Comparison of ENCODE assay signal across 9 cellular contexts in the genomic region with DNA sequence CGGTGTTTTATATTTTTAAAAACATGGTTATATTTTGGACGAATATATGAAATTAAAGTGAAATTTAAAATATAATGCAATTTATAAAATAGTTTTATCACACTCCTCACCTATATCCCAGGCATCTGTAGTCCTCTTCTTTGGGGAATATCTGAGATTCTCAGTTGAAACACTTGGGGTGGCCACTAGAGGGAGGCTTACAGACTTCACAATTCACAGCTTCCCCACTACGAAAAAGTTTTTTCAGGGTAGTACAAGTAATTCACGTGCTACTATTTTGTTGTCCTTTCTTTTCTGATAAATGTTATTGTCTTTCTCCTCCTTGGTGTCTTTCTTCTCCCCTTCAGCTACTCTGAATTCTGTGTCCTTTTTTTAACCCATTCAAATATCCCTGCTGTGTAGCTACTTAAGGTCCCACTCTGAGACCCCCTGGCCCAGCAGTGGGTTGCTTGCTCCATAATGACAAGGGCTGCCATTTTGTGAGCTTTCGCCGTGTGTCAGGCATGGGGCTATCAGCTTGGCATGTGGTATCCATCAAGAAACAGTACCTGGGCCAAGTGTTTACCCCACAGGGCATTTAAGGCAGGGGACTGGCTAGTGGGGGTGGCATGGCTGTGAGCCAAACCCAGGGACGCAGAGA. TPM values are rescaled to one million over a fixed set of nuclear protein-coding genes. Genes with fewer than 3 reads are reported as not detected.
DNase-seq lines count a peak whose midpoint lies in the region; ATAC-seq, FAIRE-seq and TF ChIP-seq lines count a peak whose summit lies in the region.
"Had no signal": no experiment of that assay in that cellular context is flagged by ENCODE, and none has a peak within 500 bp of the region (broad histone marks: within the 10 kb centered on the region; RNA-seq: fewer than 3 reads in every experiment).

No MANE protein-coding gene starts in this region.

- H3K27me3 Mint-ChIP-seq in activated naive CD4-positive, alpha-beta T cell treated with anti-CD3 and anti-CD28 coated beads, Interleukin-2, amount 10 ng/mL, durations not matched to agents 7 days and 5 days, result peaks cover 4% of the 10 kb centered on the region
- H3K27me3 Mint-ChIP-seq in activated T-helper 2 cell treated with anti-CD3 and anti-CD28 coated beads, Interferon-gamma antibody, Interleukin-2, Interleukin-4, amounts not matched to agents 10 μg/mL and 5 μg/mL and 100 μg/mL, durations not matched to agents 14 hours and 24 hours and 36 hours (ENCODE audit: low read depth), result no peaks in the 10 kb centered on the region

- H3K36me3 ChIP-seq in GM06990 (ENCODE audit: control insufficient read depth, insufficient read depth, low read length) (no peaks in the 10 kb centered on the region), pancreas (no peaks in the 10 kb centered on the region)

- WGBS in pancreas, 2 donors, result 16 to 26% methylated on average over 7 of the region's 7 CpGs

- no peaks in the 10 kb centered on the region for H3K36me3 Mint-ChIP-seq in activated naive CD4-positive, alpha-beta T cell treated with anti-CD3 and anti-CD28 coated beads, Interleukin-2, amount 10 ng/mL, durations not matched to agents 7 days and 5 days
- H3K36me3 Mint-ChIP-seq in activated T-helper 2 cell treated with anti-CD3 and anti-CD28 coated beads, Interferon-gamma antibody, Interleukin-2, Interleukin-4, amounts not matched to agents 10 μg/mL and 5 μg/mL and 100 μg/mL, durations not matched to agents 14 hours and 24 hours and 36 hours (ENCODE audit: low read depth), result no peaks in the 10 kb centered on the region

- intact Hi-C loops in pancreas (cut with DNase I), result no loop called here
- intact Hi-C loops in activated T-helper 2 cell treated with anti-CD3 and anti-CD28 coated beads, Interferon-gamma antibody, Interleukin-2, Interleukin-4, amounts not matched to agents 10 μg/mL and 5 μg/mL and 100 μg/mL, durations not matched to agents 14 hours and 24 hours and 36 hours (cut with micrococcal nuclease), result no loop called here

- H3K4me3 ChIP-seq in GM06990 (replicated peaks; ENCODE audit: low read depth, low read length) (no peak overlapping the region), pancreas (no peak overlapping the region)

- no peak for FAIRE-seq in pancreas (lab: Jason Lieb, UNC)

- H3K27ac Mint-ChIP-seq in activated naive CD4-positive, alpha-beta T cell treated with anti-CD3 and anti-CD28 coated beads, Interleukin-2, amount 10 ng/mL, durations not matched to agents 7 days and 5 days, result no peak overlapping the region
- H3K27ac Mint-ChIP-seq in activated T-helper 2 cell treated with anti-CD3 and anti-CD28 coated beads, Interferon-gamma antibody, Interleukin-2, Interleukin-4, amounts not matched to agents 10 μg/mL and 5 μg/mL and 100 μg/mL, durations not matched to agents 14 hours and 24 hours and 36 hours, result no peak overlapping the region

- H3K9me3 ChIP-seq in pancreas, result no peaks in the 10 kb centered on the region

- H3K27me3 ChIP-seq in GM06990 (replicated peaks; ENCODE audit: control insufficient read depth, insufficient read depth, low read length) (no peaks in the 10 kb centered on the region), pancreas (peaks cover 0 to 5% (median 0%) of the 10 kb centered on the region in 4 donors)

- CTCF ChIA-PET in activated naive CD4-positive, alpha-beta T cell treated with anti-CD3 and anti-CD28 coated beads, Interleukin-2, amount 10 ng/mL, durations not matched to agents 7 days and 5 days (lab: Charles Lee), result interaction anchor here (0.8 to 2.2 kb wide), 3 partner anchors 10 to 192 kb away, joined by 3 to 21 read pairs (median 3); no protein-coding TSS in a partner anchor

- H3K27ac ChIP-seq in pancreas, result no peak overlapping the region

- H3K4me1 Mint-ChIP-seq in activated naive CD4-positive, alpha-beta T cell treated with anti-CD3 and anti-CD28 coated beads, Interleukin-2, amount 10 ng/mL, durations not matched to agents 7 days and 5 days, result no peaks in the 10 kb centered on the region
- no peaks in the 10 kb centered on the region for H3K4me1 Mint-ChIP-seq in activated T-helper 2 cell treated with anti-CD3 and anti-CD28 coated beads, Interferon-gamma antibody, Interleukin-2, Interleukin-4, amounts not matched to agents 10 μg/mL and 5 μg/mL and 100 μg/mL, durations not matched to agents 14 hours and 24 hours and 36 hours (ENCODE audit: low read depth)

- no peak for DNase-seq in GM06990 (ENCODE audit: extremely low read depth, insufficient read length)
- DNase-seq in MV-4-11 (lab: John Stamatoyannopoulos, UW), result peak; percentile 48
- DNase-seq in dermis microvascular lymphatic vessel endothelial cell (ENCODE audit: low read depth in 2 of 2), result peak; percentile 6 to 26
- DNase-seq in pancreas, result no peak
- DNase-seq in NCI-H187 treated with DMSO at 0.1 percent for 48 hours (lab: John Stamatoyannopoulos, UW), result no peak
- DNase-seq in activated naive CD4-positive, alpha-beta T cell treated with anti-CD3 and anti-CD28 coated beads, Interleukin-2, amount 10 ng/mL, durations not matched to agents 7 days and 5 days, result no peak
- no peak for DNase-seq in NCI-H1436 (lab: John Stamatoyannopoulos, UW)
- no peak for DNase-seq in activated T-helper 2 cell treated with anti-CD3 and anti-CD28 coated beads, Interferon-gamma antibody, Interleukin-2, Interleukin-4, amounts not matched to agents 10 μg/mL and 5 μg/mL and 100 μg/mL, durations not matched to agents 14 hours and 24 hours and 36 hours (ENCODE audit: low spot score)
- DNase-seq: NCI-H345 had no signal

- no peaks in the 10 kb centered on the region for H3K4me1 ChIP-seq in pancreas

- H3K9me3 Mint-ChIP-seq in activated naive CD4-positive, alpha-beta T cell treated with anti-CD3 and anti-CD28 coated beads, Interleukin-2, amount 10 ng/mL, durations not matched to agents 7 days and 5 days, result no peaks in the 10 kb centered on the region
- no peaks in the 10 kb centered on the region for H3K9me3 Mint-ChIP-seq in activated T-helper 2 cell treated with anti-CD3 and anti-CD28 coated beads, Interferon-gamma antibody, Interleukin-2, Interleukin-4, amounts not matched to agents 10 μg/mL and 5 μg/mL and 100 μg/mL, durations not matched to agents 14 hours and 24 hours and 36 hours

- peak in 2 of 4 donors; percentile 54 to 61 for ATAC-seq in pancreas

- TF ChIP-seq CTCF in GM06990 (IDR thresholded peaks at IDR 0.05; ENCODE audit: insufficient read depth, low read length, poor library complexity, severe bottlenecking) (peak; percentile 77), pancreas (IDR thresholded peaks at IDR 0.05) (peak; percentile 13 to 48 (median 30))

- H3K4me3 Mint-ChIP-seq in activated naive CD4-positive, alpha-beta T cell treated with anti-CD3 and anti-CD28 coated beads, Interleukin-2, amount 10 ng/mL, durations not matched to agents 7 days and 5 days, result no peak overlapping the region
- H3K4me3 Mint-ChIP-seq in activated T-helper 2 cell treated with anti-CD3 and anti-CD28 coated beads, Interferon-gamma antibody, Interleukin-2, Interleukin-4, amounts not matched to agents 10 μg/mL and 5 μg/mL and 100 μg/mL, durations not matched to agents 14 hours and 24 hours and 36 hours (ENCODE audit: low read depth), result no peak overlapping the region

RNA-seq across cellular contexts. Expression of gene PHACTR3, which starts 43.6 kb away (rescaled TPM):
- total RNA-seq in dermis microvascular lymphatic vessel endothelial cell (2.4 and 3.2 TPM in 2 replicates), pancreas (under 1 TPM in 3 of 6 donors, not detected in 3; 0.14 to 0.35 (median 0.25) TPM)
- 1 to 10 TPM; 1.2 to 1.5 TPM for polyA plus RNA-seq in pancreas
- not detected in 2 replicates for total RNA-seq in activated T-helper 2 cell treated with anti-CD3 and anti-CD28 coated beads, Interferon-gamma antibody, Interleukin-2, Interleukin-4, amounts not matched to agents 10 μg/mL and 5 μg/mL and 100 μg/mL, durations not matched to agents 14 hours and 24 hours and 36 hours

Comparison
In these comparisons a context has a peak if more than half of its experiments do, and no peak if none do; other contexts are left out.
1. DNase-seq: peak in MV-4-11 (single experiment) and dermis microvascular lymphatic vessel endothelial cell (2 of 2); none in GM06990 (single experiment), pancreas (0 of 6), NCI-H187 treated with DMSO at 0.1 percent for 48 hours (single experiment), activated naive CD4-positive, alpha-beta T cell treated with anti-CD3 and anti-CD28 coated beads, Interleukin-2, amount 10 ng/mL, durations not matched to agents 7 days and 5 days (single experiment), NCI-H1436 (single experiment) and activated T-helper 2 cell treated with anti-CD3 and anti-CD28 coated beads, Interferon-gamma antibody, Interleukin-2, Interleukin-4, amounts not matched to agents 10 μg/mL and 5 μg/mL and 100 μg/mL, durations not matched to agents 14 hours and 24 hours and 36 hours (single experiment).